ENCODE assay signal across 14 cellular contexts in the genomic region with DNA sequence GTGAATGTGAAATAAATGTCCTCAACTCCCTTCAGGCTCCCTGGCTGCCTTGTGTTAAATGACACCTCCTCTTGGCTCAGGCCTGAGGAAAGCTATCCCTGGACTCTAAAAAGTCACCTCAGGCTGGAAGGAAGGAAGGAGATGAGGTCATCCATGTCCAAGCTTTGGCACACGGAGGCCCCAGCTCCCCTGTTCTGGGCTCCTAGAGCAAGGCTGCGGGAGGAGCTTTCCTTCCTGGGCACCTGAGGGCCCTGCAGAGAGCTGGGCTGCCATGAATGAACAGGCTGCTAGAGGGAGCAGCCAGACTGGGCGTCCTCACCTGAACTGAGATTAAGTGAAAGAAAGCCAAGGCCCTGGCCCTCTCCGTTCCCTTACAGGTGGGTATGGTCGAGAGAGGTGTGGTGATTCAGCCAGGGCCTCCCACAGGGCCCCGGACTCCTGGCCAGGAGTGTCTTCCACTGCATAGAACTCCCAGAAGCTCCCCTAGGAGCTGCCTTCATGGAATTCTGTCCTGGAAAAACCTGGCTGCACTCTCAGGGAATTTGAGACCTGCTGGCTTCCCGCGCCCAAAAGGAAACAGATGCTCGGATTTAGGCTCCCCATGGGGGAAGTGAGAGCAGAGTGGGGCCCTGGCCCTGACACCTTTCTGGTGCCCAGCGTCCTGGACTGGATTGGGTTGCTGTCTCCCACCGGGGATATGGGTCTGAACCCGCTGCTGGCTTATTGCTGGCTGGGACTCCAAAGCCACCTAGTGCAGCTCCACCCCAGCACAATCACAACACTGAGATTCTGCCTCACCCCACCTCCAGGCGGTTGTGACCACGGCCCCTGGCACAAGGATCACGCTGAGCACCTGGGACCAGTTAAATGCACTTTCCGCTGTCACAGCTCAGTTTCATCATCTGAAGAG. TPM values are rescaled to one million over a fixed set of nuclear protein-coding genes. Genes with fewer than 3 reads are reported as not detected.
DNase-seq lines count a peak whose midpoint lies in the region; ATAC-seq and TF ChIP-seq lines count a peak whose summit lies in the region.
"Had no signal": no experiment of that assay in that cellular context is flagged by ENCODE, and none has a peak within 500 bp of the region (broad histone marks: within the 10 kb centered on the region; RNA-seq: fewer than 3 reads in every experiment).

No MANE protein-coding gene starts in this region.

- ATAC-seq in naive thymus-derived CD8-positive, alpha-beta T cell: peak; percentile 33 to 35
- ATAC-seq: activated CD8-positive, alpha-beta T cell treated with anti-CD3 and anti-CD28 coated beads, Interleukin-2, amount 10 ng/mL, durations not matched to agents 7 days and 5 days had no signal

- H3K4me3 ChIP-seq in Caco-2 (ENCODE audit: low read depth, low read length) (no peak overlapping the region), endodermal cell (ENCODE audit: low read length) (no peak overlapping the region)
- H3K4me3 ChIP-seq: lung, upper lobe of left lung had no signal

- peaks cover 6% of the 10 kb centered on the region for H3K36me3 ChIP-seq in Caco-2 (ENCODE audit: control insufficient read depth, insufficient read depth, low read length)
- no peaks in the 10 kb centered on the region for H3K36me3 ChIP-seq in endodermal cell (ENCODE audit: control insufficient read depth, insufficient read depth, low read length)

- no TSS peak for BruUV-seq in Caco-2 (replicated peaks; lab: Mats Ljungman, UMichigan)

- H3K4me1 ChIP-seq in Caco-2 (no peaks in the 10 kb centered on the region), endodermal cell (ENCODE audit: control insufficient read depth, insufficient read depth, low read length) (no peaks in the 10 kb centered on the region)

- H3K27me3 Mint-ChIP-seq in Caco-2 (ENCODE audit: insufficient read depth, unreplicated experiment): no peaks in the 10 kb centered on the region
- no peaks in the 10 kb centered on the region for H3K27me3 Mint-ChIP-seq in endodermal cell (ENCODE audit: insufficient read depth)
- H3K27me3 Mint-ChIP-seq in naive thymus-derived CD8-positive, alpha-beta T cell: no peaks in the 10 kb centered on the region

- intact Hi-C loops in Caco-2 (cut with micrococcal nuclease; ENCODE audit: unreplicated experiment): no loop called here

- WGBS in endodermal cell (ENCODE audit: insufficient coverage in 1 of 2, insufficient read length in 1 of 2), 2 experiments: 87 to 94% methylated on average over 11 to 16 of the region's 16 CpGs

- DNase-seq in Caco-2 (peak in 1 of 2 experiments; percentile 33), NCI-H2171 (lab: John Stamatoyannopoulos, UW) (peak; percentile 62), endodermal cell (peak; percentile 62), occipital lobe (lab: John Stamatoyannopoulos, UW) (no peak), T-helper 9 cell (no peak), NCI-H446 (lab: John Stamatoyannopoulos, UW) (no peak)
- DNase-seq in naive thymus-derived CD8-positive, alpha-beta T cell: peak in 1 of 10 donors; percentile 13
- DNase-seq in stimulated activated CD4-positive, alpha-beta T cell treated with anti-CD3 and anti-CD28 coated beads, Interleukin-4, amount 100 ng/mL, for 24 hours: no peak
- DNase-seq: activated CD8-positive, alpha-beta T cell treated with anti-CD3 and anti-CD28 coated beads, Interleukin-2, amount 10 ng/mL, durations not matched to agents 7 days and 5 days; cortex of kidney; DND-41; upper lobe of left lung had no signal

- H3K9me3 Mint-ChIP-seq in Caco-2 (ENCODE audit: unreplicated experiment) (no peaks in the 10 kb centered on the region), endodermal cell (no peaks in the 10 kb centered on the region)
- H3K9me3 Mint-ChIP-seq in naive thymus-derived CD8-positive, alpha-beta T cell: no peaks in the 10 kb centered on the region

- H3K9me3 ChIP-seq in Caco-2 (no peaks in the 10 kb centered on the region), endodermal cell (ENCODE audit: control insufficient read depth, low read length) (no peaks in the 10 kb centered on the region)
- H3K9me3 ChIP-seq: upper lobe of left lung had no signal

- H3K36me3 Mint-ChIP-seq in Caco-2 (ENCODE audit: insufficient read depth, unreplicated experiment): peaks cover 23% of the 10 kb centered on the region
- H3K36me3 Mint-ChIP-seq in endodermal cell (ENCODE audit: low read depth): peaks cover 13% of the 10 kb centered on the region
- H3K36me3 Mint-ChIP-seq in naive thymus-derived CD8-positive, alpha-beta T cell: peaks cover 0 to 32% (median 4%) of the 10 kb centered on the region in 3 donors

- no peak overlapping the region for H3K27ac ChIP-seq in endodermal cell (ENCODE audit: low read depth, low read length)

- H3K4me3 Mint-ChIP-seq in Caco-2 (ENCODE audit: unreplicated experiment): no peak overlapping the region
- H3K4me3 Mint-ChIP-seq in endodermal cell: no peak overlapping the region
- H3K4me3 Mint-ChIP-seq in naive thymus-derived CD8-positive, alpha-beta T cell: no peak overlapping the region
- H3K4me3 Mint-ChIP-seq: activated CD8-positive, alpha-beta T cell treated with anti-CD3 and anti-CD28 coated beads, Interleukin-2, amount 10 ng/mL, durations not matched to agents 7 days and 5 days had no signal

- POLR2A ChIA-PET in Caco-2 (lab: Charles Lee): interaction anchor here (0.5 kb wide), 1 partner anchor 18 kb away, joined by 5 read pairs; no protein-coding TSS in a partner anchor
- POLR2A ChIA-PET in naive thymus-derived CD8-positive, alpha-beta T cell (lab: Charles Lee): no interaction called here

- H3K27ac Mint-ChIP-seq in Caco-2 (ENCODE audit: unreplicated experiment) (peak overlapping the region; percentile 67), endodermal cell (no peak overlapping the region)
- H3K27ac Mint-ChIP-seq in naive thymus-derived CD8-positive, alpha-beta T cell: peak overlapping the region in 6 of 10 donors; percentile 19 to 71 (median 52)
- H3K27ac Mint-ChIP-seq: activated CD8-positive, alpha-beta T cell treated with anti-CD3 and anti-CD28 coated beads, Interleukin-2, amount 10 ng/mL, durations not matched to agents 7 days and 5 days had no signal

- no peak overlapping the region for H3K9ac ChIP-seq in endodermal cell (ENCODE audit: extremely low read depth, low read length, poor library complexity, severe bottlenecking)

- TF ChIP-seq CTCF in Caco-2 (IDR thresholded peaks at IDR 0.05; ENCODE audit: insufficient read depth in 1 of 2, low read depth in 1 of 2, low read length in 1 of 2, severe bottlenecking in 1 of 2, unreplicated experiment in 1 of 2) (no peak), endodermal cell (conservative IDR thresholded peaks at IDR 0.05) (peak; percentile 56)

- CTCF ChIA-PET in Caco-2 (lab: Charles Lee): interaction anchor here (0.7 kb wide), 1 partner anchor 25 kb away, joined by 8 read pairs; no protein-coding TSS in a partner anchor

- H3K4me1 Mint-ChIP-seq in Caco-2 (ENCODE audit: low read depth, unreplicated experiment): no peaks in the 10 kb centered on the region
- H3K4me1 Mint-ChIP-seq in endodermal cell: no peaks in the 10 kb centered on the region
- no peaks in the 10 kb centered on the region for H3K4me1 Mint-ChIP-seq in naive thymus-derived CD8-positive, alpha-beta T cell

- H3K27me3 ChIP-seq in Caco-2 (replicated peaks; ENCODE audit: control insufficient read depth, insufficient read depth, low read length) (no peaks in the 10 kb centered on the region), endodermal cell (ENCODE audit: control insufficient read depth, insufficient read depth, low read length, poor library complexity, severe bottlenecking) (no peaks in the 10 kb centered on the region)
- H3K27me3 ChIP-seq: upper lobe of left lung had no signal

RNA-seq across cellular contexts. Expression of a gene that starts 22.2 kb away (rescaled TPM):
- total RNA-seq in Caco-2 (2022) (not detected in 2 replicates), endodermal cell (under 1 TPM in 1 of 2 donors, not detected in 1; 0.07 TPM), occipital lobe (not detected)
- polyA plus RNA-seq in endodermal cell (2013, experiment 1 of 2): not detected
- not detected for polyA plus RNA-seq in endodermal cell (2013, experiment 2 of 2)
- under 1 TPM in 1 of 2 experiments, not detected in 1; 0.16 TPM for total RNA-seq in naive thymus-derived CD8-positive, alpha-beta T cell
- not detected for polyA plus RNA-seq in naive thymus-derived CD8-positive, alpha-beta T cell
- total RNA-seq: activated CD8-positive, alpha-beta T cell treated with anti-CD3 and anti-CD28 coated beads, Interleukin-2, amount 10 ng/mL, durations not matched to agents 7 days and 5 days; LHCN-M2 had no signal

RNA-seq across cellular contexts. Expression of a gene that starts 48.1 kb away (rescaled TPM):
- not detected in 2 replicates for total RNA-seq in Caco-2 (2022)
- total RNA-seq in endodermal cell: not detected
- polyA plus RNA-seq in endodermal cell (2013, experiment 1 of 2): not detected
- 0.25 TPM for polyA plus RNA-seq in endodermal cell (2013, experiment 2 of 2)
- total RNA-seq in naive thymus-derived CD8-positive, alpha-beta T cell: 1 to 10 TPM; 3.4 to 4.7 TPM
- polyA plus RNA-seq in naive thymus-derived CD8-positive, alpha-beta T cell: not detected
- total RNA-seq in occipital lobe: 0.78 TPM
- total RNA-seq: activated CD8-positive, alpha-beta T cell treated with anti-CD3 and anti-CD28 coated beads, Interleukin-2, amount 10 ng/mL, durations not matched to agents 7 days and 5 days; LHCN-M2 had no signal

Comparison
In these comparisons a context has a peak if more than half of its experiments do, and no peak if none do; other contexts are left out.
1. DNase-seq: peak in NCI-H2171 (single experiment) and endodermal cell (single experiment); none in occipital lobe (single experiment), T-helper 9 cell (single experiment), NCI-H446 (0 of 2) and stimulated activated CD4-positive, alpha-beta T cell treated with anti-CD3 and anti-CD28 coated beads, Interleukin-4, amount 100 ng/mL, for 24 hours (single experiment).